Comparison of ENCODE assay signal across 17 cellular contexts in the genomic region with DNA sequence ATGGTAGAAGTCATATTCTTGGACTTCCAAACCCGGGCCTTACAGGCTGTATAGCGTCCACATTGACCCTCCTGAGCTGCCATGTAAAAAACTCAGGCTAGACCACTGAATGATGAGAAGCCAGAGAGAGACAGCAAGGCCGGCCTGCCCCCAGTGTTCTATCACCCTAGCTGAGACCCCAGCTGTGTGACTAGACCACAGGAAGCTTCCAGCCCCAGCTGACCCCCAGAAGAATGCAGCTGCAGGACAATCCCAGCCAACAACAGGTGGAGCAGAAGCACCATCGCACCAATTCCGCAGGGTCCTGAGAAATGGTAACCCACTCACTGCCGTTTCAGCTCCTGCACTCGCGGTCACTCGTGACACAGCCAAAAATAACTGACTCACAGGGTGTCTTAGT.
"Had no signal": no experiment of that assay in that cellular context is flagged by ENCODE, and none has a peak within 500 bp of the region (broad histone marks: within the 10 kb centered on the region; RNA-seq: fewer than 3 reads in every experiment).

No MANE protein-coding gene starts in this region.

- ATAC-seq: activated naive CD8-positive, alpha-beta T cell treated with anti-CD3 and anti-CD28 coated beads, Interleukin-2, amount 50 U/mL, for 24 hours; gastrocnemius medialis; heart left ventricle; psoas muscle; sciatic nerve; stimulated activated memory B cell treated with anti-CD40 and anti-IgM and Interleukin-4, amounts not matched to agents 10 μg/mL and 1 μg/mL and 100 μg/mL, for 72 hours had no signal

- H3K27me3 Mint-ChIP-seq: activated naive CD4-positive, alpha-beta T cell treated with anti-CD3 and anti-CD28 coated beads, Interleukin-2, amount 10 ng/mL, durations not matched to agents 7 days and 5 days; activated naive CD8-positive, alpha-beta T cell treated with anti-CD3 and anti-CD28 coated beads, Interleukin-2, amount 50 U/mL, for 24 hours; stimulated activated memory B cell treated with anti-CD40 and anti-IgM and Interleukin-4, amounts not matched to agents 10 μg/mL and 1 μg/mL and 100 μg/mL, for 72 hours had no signal

- H3K27ac Mint-ChIP-seq: activated naive CD4-positive, alpha-beta T cell treated with anti-CD3 and anti-CD28 coated beads, Interleukin-2, amount 10 ng/mL, durations not matched to agents 7 days and 5 days; activated naive CD8-positive, alpha-beta T cell treated with anti-CD3 and anti-CD28 coated beads, Interleukin-2, amount 50 U/mL, for 24 hours; nephron; stimulated activated memory B cell treated with anti-CD40 and anti-IgM and Interleukin-4, amounts not matched to agents 10 μg/mL and 1 μg/mL and 100 μg/mL, for 72 hours had no signal

- H3K27me3 ChIP-seq: brain microvascular endothelial cell, gastrocnemius medialis, heart left ventricle had no signal

- H3K36me3 ChIP-seq: brain microvascular endothelial cell, gastrocnemius medialis, heart left ventricle had no signal

- H3K4me3 Mint-ChIP-seq: activated naive CD4-positive, alpha-beta T cell treated with anti-CD3 and anti-CD28 coated beads, Interleukin-2, amount 10 ng/mL, durations not matched to agents 7 days and 5 days; activated naive CD8-positive, alpha-beta T cell treated with anti-CD3 and anti-CD28 coated beads, Interleukin-2, amount 50 U/mL, for 24 hours; activated T-helper 1 cell treated with anti-CD3 and anti-CD28 coated beads, Interleukin-12 subunit alpha, Interleukin-12 subunit beta, Interleukin-2, Interleukin-4 antibody, amounts not matched to agents 30 ng/mL and 10 ng/mL and 1 ng/mL, durations not matched to agents 14 hours and 24 hours and 36 hours; stimulated activated memory B cell treated with anti-CD40 and anti-IgM and Interleukin-4, amounts not matched to agents 10 μg/mL and 1 μg/mL and 100 μg/mL, for 72 hours had no signal

- DNase-seq: activated CD4-positive, alpha-beta T cell treated with anti-CD3 and anti-CD28 coated beads, Interleukin-2, amount 50 U/mL, for 1 hour; activated CD4-positive, CD25-positive, alpha-beta regulatory T cell treated with anti-CD3 and anti-CD28 coated beads, Interleukin-2, amount 50 U/mL, for 72 hours; activated naive CD4-positive, alpha-beta T cell treated with anti-CD3 and anti-CD28 coated beads, Interleukin-2, amount 10 ng/mL, durations not matched to agents 7 days and 5 days; activated naive CD8-positive, alpha-beta T cell treated with anti-CD3 and anti-CD28 coated beads, Interleukin-2, amount 50 U/mL, for 24 hours; brain microvascular endothelial cell; central memory CD4-positive, alpha-beta T cell; gastrocnemius medialis; heart left ventricle; psoas muscle; stimulated activated CD4-positive, alpha-beta T cell treated with anti-CD3 and anti-CD28 coated beads, Interleukin-4, amount 100 ng/mL, for 4 hours; SW 1271; T-helper 2 cell had no signal

- H3K9me3 ChIP-seq: gastrocnemius medialis, heart left ventricle, psoas muscle had no signal

- H3K9me3 Mint-ChIP-seq: activated naive CD4-positive, alpha-beta T cell treated with anti-CD3 and anti-CD28 coated beads, Interleukin-2, amount 10 ng/mL, durations not matched to agents 7 days and 5 days; activated naive CD8-positive, alpha-beta T cell treated with anti-CD3 and anti-CD28 coated beads, Interleukin-2, amount 50 U/mL, for 24 hours; activated T-helper 1 cell treated with anti-CD3 and anti-CD28 coated beads, Interleukin-12 subunit alpha, Interleukin-12 subunit beta, Interleukin-2, Interleukin-4 antibody, amounts not matched to agents 30 ng/mL and 10 ng/mL and 1 ng/mL, durations not matched to agents 14 hours and 24 hours and 36 hours; nephron; stimulated activated memory B cell treated with anti-CD40 and anti-IgM and Interleukin-4, amounts not matched to agents 10 μg/mL and 1 μg/mL and 100 μg/mL, for 72 hours had no signal

- H3K4me3 ChIP-seq: gastrocnemius medialis, heart left ventricle, psoas muscle had no signal

- H3K36me3 Mint-ChIP-seq: stimulated activated memory B cell treated with anti-CD40 and anti-IgM and Interleukin-4, amounts not matched to agents 10 μg/mL and 1 μg/mL and 100 μg/mL, for 72 hours had no signal

- H3K27ac ChIP-seq: brain microvascular endothelial cell, gastrocnemius medialis, heart left ventricle, psoas muscle, VCaP had no signal
